ENCODE assay signal across 20 cellular contexts in the genomic region with DNA sequence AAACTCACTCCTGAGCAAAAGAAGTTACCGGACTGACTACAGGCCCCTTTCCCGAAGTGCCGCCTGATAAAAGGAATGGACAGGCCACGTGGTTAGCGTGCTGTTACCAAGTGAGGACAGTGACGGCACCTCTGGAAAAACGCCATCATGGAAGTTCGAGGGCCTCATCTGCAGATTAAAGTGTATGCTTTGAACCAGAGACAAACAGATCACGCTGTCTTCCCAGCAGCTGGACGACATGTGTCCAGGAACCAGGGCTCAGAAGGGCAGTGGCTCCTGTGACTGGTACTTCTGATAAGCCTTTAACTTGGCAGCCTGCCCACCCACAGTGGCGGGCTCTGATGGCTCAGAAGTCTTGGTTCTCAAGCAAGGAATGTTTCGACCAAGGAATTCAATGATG. TPM values are rescaled to one million over a fixed set of nuclear protein-coding genes. Genes with fewer than 3 reads are reported as not detected.
DNase-seq lines count a peak whose midpoint lies in the region; ATAC-seq and TF ChIP-seq lines count a peak whose summit lies in the region.
"Had no signal": no experiment of that assay in that cellular context is flagged by ENCODE, and none has a peak within 500 bp of the region (broad histone marks: within the 10 kb centered on the region; RNA-seq: fewer than 3 reads in every experiment).

No MANE protein-coding gene starts in this region.

- peak; percentile 43 for ATAC-seq in upper lobe of right lung
- no peak for ATAC-seq in omental fat pad (ENCODE audit: low FRiP score)
- no peak for ATAC-seq in HG03469 (IDR thresholded peaks at IDR 0.05; ENCODE audit: unreplicated experiment)
- ATAC-seq: GM23338, PC-3 had no signal

- H3K4me3 ChIP-seq in SJCRH30 (no peak overlapping the region), iPS-18c (ENCODE audit: insufficient read depth, low read depth, low read length) (peak overlapping the region; percentile 15; the same call in 1 of the 2 replicates), upper lobe of right lung (no peak overlapping the region)
- H3K4me3 ChIP-seq: dorsolateral prefrontal cortex, esophagus squamous epithelium, GM23338, suprapubic skin had no signal

- H3K9me3 ChIP-seq in SJCRH30 (replicated peaks): 0 out of 2 replicates have a peak, but pooled peaks cover 11% of the 10 kb centered on the region
- H3K9me3 ChIP-seq in iPS-18c (ENCODE audit: control insufficient read depth, insufficient read depth, low read length): peaks cover 12% of the 10 kb centered on the region
- H3K9me3 ChIP-seq in upper lobe of right lung: no peaks in the 10 kb centered on the region
- H3K9me3 ChIP-seq: esophagus squamous epithelium, suprapubic skin had no signal

- DNase-seq in NCI-H82 (lab: John Stamatoyannopoulos, UW): peak; percentile 54
- no peak for DNase-seq in NCI-H82 treated with DMSO at 0.1 percent for 48 hours (lab: John Stamatoyannopoulos, UW; ENCODE audit: unreplicated experiment)
- DNase-seq in SJCRH30: peak; percentile 71 to 73
- DNase-seq in upper lobe of right lung: no peak
- no peak for DNase-seq in omental fat pad (ENCODE audit: low spot score)
- no peak for DNase-seq in NCI-H1930 (lab: John Stamatoyannopoulos, UW)
- DNase-seq: activated naive CD4-positive, alpha-beta T cell treated with anti-CD3 and anti-CD28 coated beads for 36 hours; brain microvascular endothelial cell; esophagus squamous epithelium; hippocampal formation; left cardiac atrium; NCI-H510A; PC-3; SW 1271 had no signal

- intact Hi-C loops in upper lobe of right lung (cut with DNase I): no loop called here

- TF ChIP-seq CTCF in upper lobe of right lung (IDR thresholded peaks at IDR 0.05): no peak
- no peak for TF ChIP-seq CTCF in omental fat pad (IDR thresholded peaks at IDR 0.05)

- H3K27me3 ChIP-seq in SJCRH30 (no peaks in the 10 kb centered on the region), upper lobe of right lung (no peaks in the 10 kb centered on the region)
- H3K27me3 ChIP-seq: brain microvascular endothelial cell, dorsolateral prefrontal cortex had no signal

- H3K4me1 ChIP-seq in SJCRH30 (peaks cover 24% of the 10 kb centered on the region), upper lobe of right lung (no peaks in the 10 kb centered on the region)
- H3K4me1 ChIP-seq: esophagus squamous epithelium, suprapubic skin had no signal

- H3K36me3 ChIP-seq in SJCRH30 (no peaks in the 10 kb centered on the region), upper lobe of right lung (no peaks in the 10 kb centered on the region)
- H3K36me3 ChIP-seq: brain microvascular endothelial cell, esophagus squamous epithelium, suprapubic skin had no signal

- H3K27ac ChIP-seq in SJCRH30: no peak overlapping the region
- H3K27ac ChIP-seq in upper lobe of right lung: no peak overlapping the region
- H3K27ac ChIP-seq: 22Rv1, brain microvascular endothelial cell, dorsolateral prefrontal cortex, esophagus squamous epithelium, suprapubic skin had no signal

RNA-seq across cellular contexts. Expression of a gene that starts 14.5 kb away (rescaled TPM):
- 20.1 and 20.2 TPM in 2 replicates for total RNA-seq in SJCRH30 (2014; rRNA removed; shearing (Covaris generic))
- total RNA-seq in upper lobe of right lung (10.7 TPM), omental fat pad (10 to 100 TPM in 2 of 4 donors, 1 to 10 TPM in 2; 8.8 to 18.3 (median 12.9) TPM)

RNA-seq across cellular contexts. Expression of a gene that starts 18.6 kb away (rescaled TPM):
- total RNA-seq in SJCRH30 (2014; rRNA removed; shearing (Covaris generic)): 24.0 and 28.0 TPM in 2 replicates
- total RNA-seq in upper lobe of right lung: 34.6 TPM
- total RNA-seq in omental fat pad: 10 to 100 TPM in 1 of 4 donors, 1 to 10 TPM in 3; 4.0 to 10.9 (median 6.2) TPM

RNA-seq across cellular contexts. Expression of a gene that starts 57.1 kb away (rescaled TPM):
- 39.5 and 43.3 TPM in 2 replicates for total RNA-seq in SJCRH30 (2014; rRNA removed; shearing (Covaris generic))
- 38.4 TPM for total RNA-seq in upper lobe of right lung
- 10 to 100 TPM; 13.7 to 39.9 (median 18.7) TPM for total RNA-seq in omental fat pad

Comparison
In these comparisons a context has a peak if more than half of its experiments do, and no peak if none do; other contexts are left out.
1. DNase-seq: peak in NCI-H82 (single experiment) and SJCRH30 (2 of 2); none in NCI-H82 treated with DMSO at 0.1 percent for 48 hours (single experiment), upper lobe of right lung (single experiment), omental fat pad (single experiment) and NCI-H1930 (0 of 2).